In the genomic region with DNA sequence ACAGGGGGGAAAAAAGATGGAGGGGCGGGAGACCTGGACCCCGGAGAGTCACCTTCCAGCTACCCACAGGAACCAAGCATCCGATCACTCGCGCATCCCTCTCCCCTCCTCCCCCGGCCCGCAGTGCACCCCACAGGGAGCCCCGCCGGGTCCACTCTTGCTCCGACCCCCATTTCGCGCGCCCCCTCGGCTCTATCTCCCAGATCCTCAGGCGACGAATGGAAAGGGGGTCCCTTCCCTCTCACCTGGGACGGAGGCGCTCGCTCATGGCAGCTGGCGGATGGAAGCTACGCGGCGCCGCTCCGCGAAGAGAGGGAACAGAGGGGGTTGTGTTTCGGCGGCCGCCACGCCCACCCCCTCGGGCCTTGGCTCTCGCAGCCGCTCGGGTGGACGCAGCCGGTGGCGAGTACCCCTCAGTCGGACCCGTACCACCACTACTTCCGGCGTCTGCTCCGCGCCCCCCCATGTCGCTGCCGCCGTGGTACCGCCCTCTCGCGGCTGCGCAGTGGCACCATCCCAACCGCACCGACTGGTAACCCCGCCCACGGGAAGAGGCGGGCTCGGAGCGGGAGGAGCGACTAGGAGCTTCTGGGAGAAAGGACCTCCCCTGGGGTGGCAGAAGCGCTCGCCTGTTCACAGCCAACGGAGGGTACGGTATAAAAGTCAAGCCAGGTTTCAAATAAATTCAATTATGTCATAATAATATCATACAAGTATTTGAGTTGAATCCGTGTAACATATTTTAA, we compare ENCODE assay signal across 1 cellular context.
TF ChIP-seq lines count a peak whose summit lies in the region.

No MANE protein-coding gene starts in this region.

TF ChIP-seq in HepG2, 621 proteins besides CTCF, POLR2A, EP300 and RAD21 (continued from another document and continues in another):
- TF ChIP-seq HOXD1 (CRISPR knock-in tag; IDR thresholded peaks at IDR 0.05) (peak; percentile 78; the same call in 1 of the 2 replicates), ZNF160 (CRISPR knock-in tag; IDR thresholded peaks at IDR 0.05) (peak; percentile 82; the same call in 1 of the 2 replicates), MTF2 (CRISPR knock-in tag; IDR thresholded peaks at IDR 0.05; ENCODE audit: borderline replicate concordance) (peak; percentile 28; the same call in 1 of the 2 replicates), ZNF546 (CRISPR knock-in tag; conservative IDR thresholded peaks at IDR 0.05) (peak; percentile 89), ZNF773 (CRISPR knock-in tag; IDR thresholded peaks at IDR 0.05; ENCODE audit: borderline replicate concordance) (peak; percentile 75; the same call in 1 of the 2 replicates), TBL1XR1 (IDR thresholded peaks at IDR 0.05; ENCODE audit: borderline replicate concordance, low read length, partially characterized antibody) (no peak), ZNF552 (CRISPR knock-in tag; IDR thresholded peaks at IDR 0.05; ENCODE audit: borderline replicate concordance) (peak; percentile 84; the same call in 1 of the 2 replicates), FOXC1 (CRISPR knock-in tag; IDR thresholded peaks at IDR 0.05; ENCODE audit: borderline replicate concordance) (peak; percentile 56; the same call in 1 of the 2 replicates), ZNF124 (CRISPR knock-in tag; IDR thresholded peaks at IDR 0.05) (0 out of 2 replicates have a peak, but pooled peaks have one; percentile 42), SATB2 (CRISPR knock-in tag; IDR thresholded peaks at IDR 0.05) (no peak), ZFP36L2 (CRISPR knock-in tag; IDR thresholded peaks at IDR 0.05) (0 out of 2 replicates have a peak, but pooled peaks have one; percentile 23), ZNF232 (CRISPR knock-in tag; IDR thresholded peaks at IDR 0.05; ENCODE audit: borderline replicate concordance) (peak; percentile 93), ZNF543 (CRISPR knock-in tag; IDR thresholded peaks at IDR 0.05) (peak; percentile 93), GMEB2 (CRISPR knock-in tag; IDR thresholded peaks at IDR 0.05; ENCODE audit: low read depth) (peak; percentile 65), HDAC6 (IDR thresholded peaks at IDR 0.05; ENCODE audit: low read depth, low read length) (no peak), KLF13 (CRISPR knock-in tag; IDR thresholded peaks at IDR 0.05) (peak; percentile 75), ZNF503 (CRISPR knock-in tag; IDR thresholded peaks at IDR 0.05) (peak; percentile 68; the same call in 1 of the 2 replicates), ARHGAP35 (CRISPR knock-in tag; IDR thresholded peaks at IDR 0.05; ENCODE audit: borderline replicate concordance) (peak; percentile 98), ZNF691 (CRISPR knock-in tag; IDR thresholded peaks at IDR 0.05; ENCODE audit: borderline replicate concordance, low read depth) (peak; percentile 75; the same call in 1 of the 2 replicates), FOXJ3 (CRISPR knock-in tag; IDR thresholded peaks at IDR 0.05; ENCODE audit: borderline replicate concordance) (peak; percentile 56; the same call in 1 of the 2 replicates), AKNA (CRISPR knock-in tag; IDR thresholded peaks at IDR 0.05; ENCODE audit: borderline replicate concordance) (no peak), POLR2G (IDR thresholded peaks at IDR 0.05; ENCODE audit: low read depth, low read length) (peak; percentile 80), PHF5A (CRISPR knock-in tag; IDR thresholded peaks at IDR 0.05; ENCODE audit: low read depth, unreplicated experiment) (peak; percentile 60), ZNF558 (CRISPR knock-in tag; IDR thresholded peaks at IDR 0.05; ENCODE audit: borderline replicate concordance) (peak; percentile 83; the same call in 1 of the 2 replicates), ZNF256 (CRISPR knock-in tag; conservative IDR thresholded peaks at IDR 0.05) (peak; percentile 82; the same call in 1 of the 2 replicates), NR2C2 (CRISPR knock-in tag; IDR thresholded peaks at IDR 0.05; ENCODE audit: borderline replicate concordance) (peak; percentile 67; the same call in 1 of the 2 replicates), BCL3 (CRISPR knock-in tag; IDR thresholded peaks at IDR 0.05) (peak; percentile 93), POLR2AphosphoS5 (IDR thresholded peaks at IDR 0.05; ENCODE audit: low read depth, low read length) (peak; percentile 78), HMG20B (CRISPR knock-in tag; conservative IDR thresholded peaks at IDR 0.05) (0 out of 2 replicates have a peak, but pooled peaks have one; percentile 53)
- TF ChIP-seq, protein P1, sequence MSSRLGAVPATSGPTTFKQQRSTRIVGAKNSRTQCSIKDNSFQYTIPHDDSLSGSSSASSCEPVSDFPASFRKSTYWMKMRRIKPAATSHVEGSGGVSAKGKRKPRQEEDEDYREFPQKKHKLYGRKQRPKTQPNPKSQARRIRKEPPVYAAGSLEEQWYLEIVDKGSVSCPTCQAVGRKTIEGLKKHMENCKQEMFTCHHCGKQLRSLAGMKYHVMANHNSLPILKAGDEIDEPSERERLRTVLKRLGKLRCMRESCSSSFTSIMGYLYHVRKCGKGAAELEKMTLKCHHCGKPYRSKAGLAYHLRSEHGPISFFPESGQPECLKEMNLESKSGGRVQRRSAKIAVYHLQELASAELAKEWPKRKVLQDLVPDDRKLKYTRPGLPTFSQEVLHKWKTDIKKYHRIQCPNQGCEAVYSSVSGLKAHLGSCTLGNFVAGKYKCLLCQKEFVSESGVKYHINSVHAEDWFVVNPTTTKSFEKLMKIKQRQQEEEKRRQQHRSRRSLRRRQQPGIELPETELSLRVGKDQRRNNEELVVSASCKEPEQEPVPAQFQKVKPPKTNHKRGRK (CRISPR knock-in tag; IDR thresholded peaks at IDR 0.05) = no peak
- TF ChIP-seq, protein P2, sequence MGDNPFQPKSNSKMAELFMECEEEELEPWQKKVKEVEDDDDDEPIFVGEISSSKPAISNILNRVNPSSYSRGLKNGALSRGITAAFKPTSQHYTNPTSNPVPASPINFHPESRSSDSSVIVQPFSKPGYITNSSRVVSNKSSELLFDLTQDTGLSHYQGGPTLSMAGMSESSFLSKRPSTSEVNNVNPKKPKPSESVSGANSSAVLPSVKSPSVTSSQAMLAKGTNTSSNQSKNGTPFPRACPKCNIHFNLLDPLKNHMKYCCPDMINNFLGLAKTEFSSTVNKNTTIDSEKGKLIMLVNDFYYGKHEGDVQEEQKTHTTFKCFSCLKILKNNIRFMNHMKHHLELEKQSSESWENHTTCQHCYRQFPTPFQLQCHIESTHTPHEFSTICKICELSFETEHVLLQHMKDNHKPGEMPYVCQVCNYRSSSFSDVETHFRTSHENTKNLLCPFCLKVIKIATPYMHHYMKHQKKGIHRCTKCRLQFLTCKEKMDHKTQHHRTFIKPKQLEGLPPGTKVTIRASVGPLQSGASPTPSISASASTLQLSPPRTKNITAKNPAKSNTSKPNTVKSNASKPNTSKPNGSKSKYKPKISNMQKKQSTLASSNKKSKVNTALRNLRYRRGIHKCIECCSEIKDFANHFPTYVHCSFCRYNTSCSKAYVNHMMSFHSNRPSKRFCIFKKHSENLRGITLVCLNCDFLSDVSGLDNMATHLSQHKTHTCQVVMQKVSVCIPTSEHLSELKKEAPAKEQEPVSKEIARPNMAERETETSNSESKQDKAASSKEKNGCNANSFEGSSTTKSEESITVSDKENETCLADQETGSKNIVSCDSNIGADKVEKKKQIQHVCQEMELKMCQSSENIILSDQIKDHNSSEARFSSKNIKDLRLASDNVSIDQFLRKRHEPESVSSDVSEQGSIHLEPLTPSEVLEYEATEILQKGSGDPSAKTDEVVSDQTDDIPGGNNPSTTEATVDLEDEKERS (CRISPR knock-in tag; IDR thresholded peaks at IDR 0.05) = peak; percentile 87
- TF ChIP-seq, protein P3, sequence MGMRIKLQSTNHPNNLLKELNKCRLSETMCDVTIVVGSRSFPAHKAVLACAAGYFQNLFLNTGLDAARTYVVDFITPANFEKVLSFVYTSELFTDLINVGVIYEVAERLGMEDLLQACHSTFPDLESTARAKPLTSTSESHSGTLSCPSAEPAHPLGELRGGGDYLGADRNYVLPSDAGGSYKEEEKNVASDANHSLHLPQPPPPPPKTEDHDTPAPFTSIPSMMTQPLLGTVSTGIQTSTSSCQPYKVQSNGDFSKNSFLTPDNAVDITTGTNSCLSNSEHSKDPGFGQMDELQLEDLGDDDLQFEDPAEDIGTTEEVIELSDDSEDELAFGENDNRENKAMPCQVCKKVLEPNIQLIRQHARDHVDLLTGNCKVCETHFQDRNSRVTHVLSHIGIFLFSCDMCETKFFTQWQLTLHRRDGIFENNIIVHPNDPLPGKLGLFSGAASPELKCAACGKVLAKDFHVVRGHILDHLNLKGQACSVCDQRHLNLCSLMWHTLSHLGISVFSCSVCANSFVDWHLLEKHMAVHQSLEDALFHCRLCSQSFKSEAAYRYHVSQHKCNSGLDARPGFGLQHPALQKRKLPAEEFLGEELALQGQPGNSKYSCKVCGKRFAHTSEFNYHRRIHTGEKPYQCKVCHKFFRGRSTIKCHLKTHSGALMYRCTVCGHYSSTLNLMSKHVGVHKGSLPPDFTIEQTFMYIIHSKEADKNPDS (CRISPR knock-in tag; IDR thresholded peaks at IDR 0.05) = 0 out of 2 replicates have a peak, but pooled peaks have one; percentile 84
